In the genomic region with DNA sequence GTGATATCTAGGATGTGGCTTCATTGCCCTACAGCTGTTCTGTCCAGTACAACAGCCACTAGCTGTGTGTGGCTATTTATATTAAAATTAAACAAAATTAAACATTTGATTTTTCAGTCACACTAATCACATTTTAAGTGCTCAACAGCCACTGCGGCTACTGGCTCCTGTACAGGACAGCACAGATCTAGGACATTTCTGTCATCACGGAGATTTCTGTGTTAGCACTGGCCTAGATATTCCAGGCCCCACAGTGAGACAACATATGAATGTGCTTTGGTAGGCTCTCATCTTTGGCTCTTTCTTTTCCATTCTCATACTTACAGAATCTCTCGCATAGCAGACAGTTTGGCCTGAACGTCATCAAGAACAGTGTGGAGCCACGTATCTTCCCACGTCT, we compare ENCODE assay signal across 28 cellular contexts.
"Had no signal": no experiment of that assay in that cellular context is flagged by ENCODE, and none has a peak within 500 bp of the region (broad histone marks: within the 10 kb centered on the region; RNA-seq: fewer than 3 reads in every experiment).

No MANE protein-coding gene starts in this region.

- H3K27ac ChIP-seq: colonic mucosa, esophagus squamous epithelium, lower lobe of right lung, neural progenitor cell, prostate gland, right atrium auricular region, stomach, thoracic aorta, tibial nerve, upper lobe of left lung had no signal

- H3K9me3 ChIP-seq: colonic mucosa, esophagus squamous epithelium, lower lobe of right lung, mucosa of descending colon, prostate gland, right atrium auricular region, stomach, thoracic aorta, tibial nerve, upper lobe of left lung had no signal

- H3K9ac ChIP-seq: neural progenitor cell had no signal

- FAIRE-seq: endothelial cell of umbilical vein, frontal cortex, keratinocyte, urothelium cell line had no signal

- H2AFZ ChIP-seq: neural progenitor cell had no signal

- DNase-seq: colonic mucosa; effector memory CD4-positive, alpha-beta T cell; erythroblast; esophagus squamous epithelium; head of caudate nucleus; left ventricle myocardium superior; lower lobe of right lung; mucosa of descending colon; naive thymus-derived CD4-positive, alpha-beta T cell; stimulated activated CD4-positive, alpha-beta T cell treated with anti-CD3 and anti-CD28 coated beads, Interleukin-12 subunit alpha, Interleukin-12 subunit beta, amount 100 ng/mL, for 4 hours; stimulated activated CD4-positive, alpha-beta T cell treated with anti-CD3 and anti-CD28 coated beads, Interleukin-1b, Interleukin-23, amount 100 ng/mL, for 48 hours; stimulated activated CD4-positive, alpha-beta T cell treated with anti-CD3 and anti-CD28 coated beads, Interleukin-4, amount 100 ng/mL, for 1 hour; stimulated activated CD8-positive, alpha-beta memory T cell treated with anti-CD3 and anti-CD28 coated beads, Interleukin-4, amount 100 ng/mL, for 48 hours; stimulated activated naive CD4-positive, alpha-beta T cell treated with Interleukin-2 at 50 U/mL for 16 hours; stomach; substantia nigra; upper lobe of left lung had no signal

- H3K4me1 ChIP-seq: colonic mucosa, esophagus squamous epithelium, lower lobe of right lung, neural progenitor cell, prostate gland, right atrium auricular region, stomach, tibial nerve, upper lobe of left lung had no signal

- H3K4me2 ChIP-seq: neural progenitor cell, smooth muscle cell had no signal

- H3K4me3 ChIP-seq: colonic mucosa, esophagus squamous epithelium, lower lobe of right lung, mucosa of descending colon, neural progenitor cell, prostate gland, right atrium auricular region, smooth muscle cell, stomach, thoracic aorta, tibial nerve, upper lobe of left lung had no signal

- H3K27me3 ChIP-seq: colonic mucosa, esophagus squamous epithelium, neural progenitor cell, right atrium auricular region, stomach, tibial nerve, upper lobe of left lung had no signal

- H3K36me3 ChIP-seq: colonic mucosa, esophagus squamous epithelium, lower lobe of right lung, neural progenitor cell, prostate gland, right atrium auricular region, stomach, thoracic aorta, tibial nerve, upper lobe of left lung had no signal

- ATAC-seq: left ventricle myocardium superior; lower lobe of right lung; mucosa of descending colon; naive thymus-derived CD4-positive, alpha-beta T cell; sciatic nerve had no signal
